10 cellular contexts compared by ENCODE assay signal in genomic region chr7:32279500-32279899, GRCh38.
"Had no signal": no experiment of that assay in that cellular context is flagged by ENCODE, and none has a peak within 500 bp of the region (broad histone marks: within the 10 kb centered on the region; RNA-seq: fewer than 3 reads in every experiment).

No MANE protein-coding gene starts in this region.

- ATAC-seq: HCT116 had no signal

- H2AFZ ChIP-seq: GM23248 had no signal

- FAIRE-seq: HTR-8/SVneo had no signal

- H3K27ac Mint-ChIP-seq: HFFc6 had no signal

- H3K4me1 ChIP-seq: HAP-1 had no signal

- H3K36me3 ChIP-seq: HAP-1 had no signal

- H3K9me3 ChIP-seq: HAP-1 had no signal

- H3K4me2 ChIP-seq: KMS-11 had no signal

- DNase-seq: GM23248, GOT3, H7, HFFc6, IMR-90, KBM-7 had no signal

- H3K27ac ChIP-seq: GM23248, KMS-11 had no signal

- H3K9ac ChIP-seq: GM23248, KMS-11 had no signal

- H3K4me3 ChIP-seq: GM23248, HAP-1 had no signal

- H3K4me3 Mint-ChIP-seq: HFFc6 had no signal
